2 cellular contexts compared by ENCODE assay signal in genomic region chr3:56410576-56410975, GRCh38.
TF ChIP-seq lines count a peak whose summit lies in the region.

No MANE protein-coding gene starts in this region.

TF ChIP-seq in GM23338, 12 proteins besides CTCF, POLR2A, EP300 and RAD21 (continued from another document):
- TF ChIP-seq ETS1 (IDR thresholded peaks at IDR 0.05), result no peak
- TF ChIP-seq STAT1 (IDR thresholded peaks at IDR 0.05; ENCODE audit: unreplicated experiment), result no peak
- TF ChIP-seq REST (IDR thresholded peaks at IDR 0.05; ENCODE audit: unreplicated experiment), result no peak
- no peak for TF ChIP-seq NANOG (IDR thresholded peaks at IDR 0.05; ENCODE audit: borderline replicate concordance)
- TF ChIP-seq CREB1 (CRISPR knock-in tag; IDR thresholded peaks at IDR 0.05; ENCODE audit: low read depth), result no peak
- no peak for TF ChIP-seq EZH2phosphoT487 (IDR thresholded peaks at IDR 0.05; ENCODE audit: unreplicated experiment)
- TF ChIP-seq JUNB (IDR thresholded peaks at IDR 0.05; ENCODE audit: unreplicated experiment), result no peak
- TF ChIP-seq POLR2AphosphoS5 (IDR thresholded peaks at IDR 0.05; ENCODE audit: low read depth), result no peak
- TF ChIP-seq ZNF114 (CRISPR knock-in tag; IDR thresholded peaks at IDR 0.05), result no peak
- no peak for TF ChIP-seq ZNF462 (CRISPR knock-in tag; IDR thresholded peaks at IDR 0.05)
- TF ChIP-seq EZH2 (IDR thresholded peaks at IDR 0.05; ENCODE audit: low read depth, unreplicated experiment), result no peak

TF ChIP-seq in H1, 55 proteins besides CTCF, POLR2A, EP300 and RAD21 (continued from another document):
- TF ChIP-seq USF2 (IDR thresholded peaks at IDR 0.05; ENCODE audit: low read length) (no peak), EGR1 (IDR thresholded peaks at IDR 0.05; ENCODE audit: borderline replicate concordance, low read depth, low read length) (no peak), ZNF274 (IDR thresholded peaks at IDR 0.05; ENCODE audit: borderline replicate concordance, extremely low read depth, low read length) (no peak), CTBP2 (IDR thresholded peaks at IDR 0.05; ENCODE audit: borderline replicate concordance, insufficient read depth, insufficient read length, low read length) (no peak), ATF3 (IDR thresholded peaks at IDR 0.05; ENCODE audit: insufficient read depth, low read depth, low read length) (no peak), RBBP5 (IDR thresholded peaks at IDR 0.05; ENCODE audit: borderline replicate concordance, low read depth, low read length) (no peak), YY1 (IDR thresholded peaks at IDR 0.05; ENCODE audit: low read depth, low read length) (no peak), SP1 (IDR thresholded peaks at IDR 0.05; ENCODE audit: low read depth, low read length) (no peak), FOSL1 (IDR thresholded peaks at IDR 0.05; ENCODE audit: insufficient read depth, low read depth, low read length) (no peak), BRCA1 (IDR thresholded peaks at IDR 0.05; ENCODE audit: low read depth, low read length) (no peak), TCF12 (IDR thresholded peaks at IDR 0.05; ENCODE audit: low read depth, low read length) (no peak), SP4 (IDR thresholded peaks at IDR 0.05; ENCODE audit: low read length) (no peak), SIN3A (conservative IDR thresholded peaks at IDR 0.05 in 1 of 2, IDR thresholded peaks at IDR 0.05 in 1 of 2; ENCODE audit: low read depth in 1 of 2, low read length in 2 of 2) (no peak), ATF2 (IDR thresholded peaks at IDR 0.05; ENCODE audit: low read length) (no peak)
